ENCODE assay signal across 20 cellular contexts in genomic region chr1:10708807-10709523, GRCh38.
"Had no signal": no experiment of that assay in that cellular context is flagged by ENCODE, and none has a peak within 500 bp of the region (broad histone marks: within the 10 kb centered on the region; RNA-seq: fewer than 3 reads in every experiment).

No MANE protein-coding gene starts in this region.

- ATAC-seq: activated naive CD4-positive, alpha-beta T cell treated with anti-CD3 and anti-CD28 coated beads, Interleukin-2, amount 50 U/mL, for 72 hours; foreskin keratinocyte; heart left ventricle; left lobe of liver; T-helper 17 cell had no signal

- H3K9me3 ChIP-seq: heart left ventricle, tibial artery, vagina had no signal

- H3K27me3 ChIP-seq: foreskin keratinocyte, heart left ventricle, vagina had no signal

- H3K4me1 Mint-ChIP-seq: activated CD4-positive, alpha-beta memory T cell treated with anti-CD3 and anti-CD28 coated beads, Interleukin-2, amount 10 ng/mL, durations not matched to agents 7 days and 5 days; T-helper 17 cell had no signal

- H3K4me3 Mint-ChIP-seq: activated CD4-positive, alpha-beta memory T cell treated with anti-CD3 and anti-CD28 coated beads, Interleukin-2, amount 10 ng/mL, durations not matched to agents 7 days and 5 days; activated T-cell treated with anti-CD3 and anti-CD28 coated beads, Interleukin-2, amount 50 U/mL, for 24 hours; naive B cell; T-helper 17 cell had no signal

- H3K4me1 ChIP-seq: foreskin keratinocyte, vagina had no signal

- DNase-seq: activated CD4-positive, alpha-beta memory T cell treated with anti-CD3 and anti-CD28 coated beads, Interleukin-2, amount 10 ng/mL, durations not matched to agents 7 days and 5 days; activated CD4-positive, alpha-beta T cell treated with anti-CD3 and anti-CD28 coated beads for 4 hours; activated T-cell treated with anti-CD3 and anti-CD28 coated beads, Interleukin-2, amount 50 U/mL, for 24 hours; central memory CD4-positive, alpha-beta T cell; effector memory CD4-positive, alpha-beta T cell; foreskin keratinocyte; heart left ventricle; islet precursor cell; mammary epithelial cell; naive B cell; posterior cingulate gyrus; stimulated activated CD4-positive, alpha-beta T cell treated with anti-CD3 and anti-CD28 coated beads, Interleukin-4, amount 100 ng/mL, for 24 hours; stimulated activated naive CD4-positive, alpha-beta T cell; T-helper 17 cell; tibial artery had no signal

- H3K36me3 ChIP-seq: tibial artery, vagina had no signal

- H3K9me3 Mint-ChIP-seq: activated CD4-positive, alpha-beta memory T cell treated with anti-CD3 and anti-CD28 coated beads, Interleukin-2, amount 10 ng/mL, durations not matched to agents 7 days and 5 days; activated naive CD4-positive, alpha-beta T cell treated with anti-CD3 and anti-CD28 coated beads, Interleukin-2, amount 50 U/mL, for 72 hours; activated T-cell treated with anti-CD3 and anti-CD28 coated beads, Interleukin-2, amount 50 U/mL, for 24 hours; naive B cell had no signal

- H3K4me3 ChIP-seq: coronary artery, heart left ventricle, skin epidermis, tibial artery, vagina had no signal

- H3K36me3 Mint-ChIP-seq: activated naive CD4-positive, alpha-beta T cell treated with anti-CD3 and anti-CD28 coated beads, Interleukin-2, amount 50 U/mL, for 72 hours; naive B cell had no signal

- H3K27ac Mint-ChIP-seq: activated CD4-positive, alpha-beta memory T cell treated with anti-CD3 and anti-CD28 coated beads, Interleukin-2, amount 10 ng/mL, durations not matched to agents 7 days and 5 days; activated naive CD4-positive, alpha-beta T cell treated with anti-CD3 and anti-CD28 coated beads, Interleukin-2, amount 50 U/mL, for 72 hours; activated T-cell treated with anti-CD3 and anti-CD28 coated beads, Interleukin-2, amount 50 U/mL, for 24 hours; T-helper 17 cell had no signal

- H3K27ac ChIP-seq: coronary artery, foreskin keratinocyte, tibial artery, vagina had no signal
